8 cellular contexts compared by ENCODE assay signal in genomic region chr12:120528861-120529525, GRCh38. TPM values are rescaled to one million over a fixed set of nuclear protein-coding genes. Genes with fewer than 3 reads are reported as not detected.
A peak's percentile ranks its signal among the peaks of the same experiment; 100 is the strongest.
DNase-seq lines count a peak whose midpoint lies in the region; ATAC-seq and TF ChIP-seq lines count a peak whose summit lies in the region.

COQ5 (minus strand) TSS chr12:120529158; CDS start chr12:120529141, 17 bp downstream.

- H3K4me1 Mint-ChIP-seq in naive B cell = peaks cover 15 to 28% (median 24%) of the 10 kb centered on the region in 3 donors
- peaks cover 18% of the 10 kb centered on the region for H3K4me1 Mint-ChIP-seq in stimulated activated memory B cell treated with anti-CD40 and anti-IgM and Interleukin-4, amounts not matched to agents 10 μg/mL and 1 μg/mL and 100 μg/mL, for 72 hours

- no peak for TF ChIP-seq CTCF in Peyer's patch (IDR thresholded peaks at IDR 0.05)

- no peaks in the 10 kb centered on the region for H3K9me3 ChIP-seq in Peyer's patch

- peak within 1 kb of the TSS; percentile 90 to 97 (median 92) for H3K27ac ChIP-seq in Peyer's patch

- no peaks in the 10 kb centered on the region for H3K27me3 ChIP-seq in Peyer's patch

- peaks cover 0 to 4% (median 0%) of the 10 kb centered on the region in 3 donors for H3K36me3 ChIP-seq in Peyer's patch

- H3K4me3 Mint-ChIP-seq in naive B cell = peak within 1 kb of the TSS; percentile 98 to 100 (median 100)
- peak within 1 kb of the TSS; percentile 100 for H3K4me3 Mint-ChIP-seq in stimulated activated memory B cell treated with anti-CD40 and anti-IgM and Interleukin-4, amounts not matched to agents 10 μg/mL and 1 μg/mL and 100 μg/mL, for 72 hours

- DNase-seq in DMS114 treated with DMSO at 0.1 percent for 48 hours (lab: John Stamatoyannopoulos, UW; ENCODE audit: unreplicated experiment) (peak; percentile 85), Peyer's patch (peak; percentile 91 to 96 (median 92)), fibroblast of gingiva (ENCODE audit: low read depth) (peak; percentile 83), naive B cell (peak; percentile 81)
- DNase-seq in Jurkat, Clone E6-1 (ENCODE audit: low read depth, low spot score) = peak; percentile 75
- peak; percentile 68 to 69 for DNase-seq in activated T-helper 1 cell treated with anti-CD3 and anti-CD28 coated beads, Interleukin-2, amount 50 U/mL, for 16 hours (ENCODE audit: low read depth in 1 of 2, low spot score in 1 of 2)

- H3K27me3 Mint-ChIP-seq in naive B cell = no peaks in the 10 kb centered on the region
- no peaks in the 10 kb centered on the region for H3K27me3 Mint-ChIP-seq in stimulated activated memory B cell treated with anti-CD40 and anti-IgM and Interleukin-4, amounts not matched to agents 10 μg/mL and 1 μg/mL and 100 μg/mL, for 72 hours

- H3K4me1 ChIP-seq in Peyer's patch = peaks cover 0 to 12% (median 2%) of the 10 kb centered on the region in 4 donors

- TF ChIP-seq POLR2A in Peyer's patch (IDR thresholded peaks at IDR 0.05) = peak; percentile 52 to 62

- H3K4me3 ChIP-seq in Jurkat, Clone E6-1 (ENCODE audit: low read length) = peak within 1 kb of the TSS; percentile 98
- H3K4me3 ChIP-seq in Peyer's patch = peak within 1 kb of the TSS; percentile 69 to 94 (median 88)

- H3K36me3 Mint-ChIP-seq in naive B cell = no peaks in the 10 kb centered on the region
- H3K36me3 Mint-ChIP-seq in stimulated activated memory B cell treated with anti-CD40 and anti-IgM and Interleukin-4, amounts not matched to agents 10 μg/mL and 1 μg/mL and 100 μg/mL, for 72 hours = no peaks in the 10 kb centered on the region

- no peaks in the 10 kb centered on the region for H3K9me3 Mint-ChIP-seq in naive B cell
- no peaks in the 10 kb centered on the region for H3K9me3 Mint-ChIP-seq in stimulated activated memory B cell treated with anti-CD40 and anti-IgM and Interleukin-4, amounts not matched to agents 10 μg/mL and 1 μg/mL and 100 μg/mL, for 72 hours

- H3K27ac Mint-ChIP-seq in naive B cell = peak within 1 kb of the TSS; percentile 97 to 100 (median 99)
- H3K27ac Mint-ChIP-seq in stimulated activated memory B cell treated with anti-CD40 and anti-IgM and Interleukin-4, amounts not matched to agents 10 μg/mL and 1 μg/mL and 100 μg/mL, for 72 hours = peak within 1 kb of the TSS; percentile 97

- peak; percentile 87 for ATAC-seq in GM21576 (IDR thresholded peaks at IDR 0.05; ENCODE audit: unreplicated experiment)
- ATAC-seq in naive B cell (ENCODE audit: low read depth in 2 of 2) = peak; percentile 97
- ATAC-seq in stimulated activated memory B cell treated with anti-CD40 and anti-IgM and Interleukin-4, amounts not matched to agents 10 μg/mL and 1 μg/mL and 100 μg/mL, for 72 hours = peak; percentile 96

RNA-seq across cellular contexts. Expression of gene COQ5, which starts in this region (rescaled TPM):
- polyA plus RNA-seq in Jurkat, Clone E6-1 (2012; ENCODE audit: insufficient read depth, insufficient read length) = 56.8 TPM
- total RNA-seq in Peyer's patch = 10 to 100 TPM; 22.6 to 40.4 (median 28.6) TPM
- polyA plus RNA-seq in naive B cell (ENCODE audit: low read depth in 6 of 6) = 10 to 100 TPM; 25.2 to 56.5 (median 35.1) TPM

Comparison
In these comparisons a context has a peak if more than half of its experiments do, and no peak if none do; other contexts are left out.
1. Peak in every context shown above with its lines: DNase-seq, ATAC-seq, H3K4me3 ChIP-seq and H3K27ac ChIP-seq.